Comparison of ENCODE assay signal across 22 cellular contexts in the genomic region with DNA sequence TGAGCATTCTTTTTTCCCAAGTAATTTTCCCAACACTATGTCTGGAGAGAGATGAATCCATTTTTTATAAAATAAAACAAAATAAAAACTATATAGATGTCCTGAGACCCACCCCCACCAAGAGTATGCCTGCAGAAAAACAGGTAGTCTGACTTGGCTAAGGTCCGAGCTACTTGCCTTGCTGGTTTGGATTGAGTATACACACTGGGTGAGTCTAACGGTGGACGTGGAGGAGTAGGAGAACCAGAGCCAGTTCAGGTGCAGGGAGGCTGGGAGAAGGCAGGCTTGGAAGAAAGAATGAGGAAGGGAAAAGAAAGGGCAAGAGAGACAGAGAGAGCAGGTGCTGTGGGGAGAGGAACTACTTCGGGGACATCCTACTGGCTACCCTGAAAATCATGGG. TPM values are rescaled to one million over a fixed set of nuclear protein-coding genes. Genes with fewer than 3 reads are reported as not detected.
DNase-seq lines count a peak whose midpoint lies in the region; TF ChIP-seq lines count a peak whose summit lies in the region.
"Had no signal": no experiment of that assay in that cellular context is flagged by ENCODE, and none has a peak within 500 bp of the region (broad histone marks: within the 10 kb centered on the region; RNA-seq: fewer than 3 reads in every experiment).

No MANE protein-coding gene starts in this region.

- no peak for TF ChIP-seq EP300 in esophagus muscularis mucosa (IDR thresholded peaks at IDR 0.05)

- no peaks in the 10 kb centered on the region for H3K36me3 ChIP-seq in breast epithelium
- no peaks in the 10 kb centered on the region for H3K36me3 ChIP-seq in esophagus muscularis mucosa
- no peaks in the 10 kb centered on the region for H3K36me3 ChIP-seq in brain microvascular endothelial cell (replicated peaks)
- H3K36me3 ChIP-seq: BE2C, BLaER1 had no signal

- intact Hi-C loops in breast epithelium (cut with DNase I; ENCODE audit: low total_unique reads), result no loop called here
- intact Hi-C loops in esophagus muscularis mucosa (cut with DNase I), result no loop called here

- DNase-seq in T47D (ENCODE audit: low read depth in 1 of 2, low spot score in 1 of 2), result peak; percentile 32 to 75
- no peak for DNase-seq in breast epithelium (ENCODE audit: low spot score in 2 of 2)
- DNase-seq in esophagus muscularis mucosa (ENCODE audit: extremely low spot score), result peak; percentile 62
- DNase-seq in NCI-H2081 treated with DMSO at 0.1 percent for 48 hours (lab: John Stamatoyannopoulos, UW), result no peak
- DNase-seq in brain microvascular endothelial cell, result no peak
- DNase-seq: ACHN; BE2C; C1 segment of cervical spinal cord; CD4-positive, alpha-beta memory T cell; CD4-positive, CD25-positive, alpha-beta regulatory T cell; CD8-positive, alpha-beta memory T cell; COR-L47; DMS 273 treated with DMSO at 0.1 percent for 48 hours; DMS153; DMS53; DMS79; DND-41; EL; GDM1 had no signal

- H3K4me1 ChIP-seq in breast epithelium (no peaks in the 10 kb centered on the region), esophagus muscularis mucosa (no peaks in the 10 kb centered on the region)
- H3K4me1 ChIP-seq: BE2C, BLaER1 had no signal

- no peaks in the 10 kb centered on the region for H3K9me3 ChIP-seq in breast epithelium
- no peaks in the 10 kb centered on the region for H3K9me3 ChIP-seq in esophagus muscularis mucosa
- H3K9me3 ChIP-seq: BE2C, BLaER1 had no signal

- in situ Hi-C loops in T47D (cut with HindIII; ENCODE audit: low pct_unique_long_range_greater_than_20kb, low sequenced_read_pairs) (no loop called here), brain microvascular endothelial cell (cut with HindIII; ENCODE audit: low pct_ligation_motif_present, low sequenced_read_pairs) (no loop called here)

- H3K27me3 ChIP-seq in breast epithelium (no peaks in the 10 kb centered on the region), esophagus muscularis mucosa (peaks cover 0 to 4% (median 0%) of the 10 kb centered on the region in 4 donors), brain microvascular endothelial cell (replicated peaks) (peaks cover 10% of the 10 kb centered on the region)
- H3K27me3 ChIP-seq: BE2C, BLaER1 had no signal

- H3K27ac ChIP-seq in breast epithelium (no peak overlapping the region), esophagus muscularis mucosa (replicated peaks in 1 of 4) (no peak overlapping the region), brain microvascular endothelial cell (no peak overlapping the region)
- H3K27ac ChIP-seq: 22Rv1, BLaER1 had no signal

- TF ChIP-seq POLR2A in breast epithelium (IDR thresholded peaks at IDR 0.05) (no peak), esophagus muscularis mucosa (IDR thresholded peaks at IDR 0.05; ENCODE audit: low read depth) (no peak)

- 84% methylated on average over 4 of the region's 4 CpGs for WGBS in esophagus muscularis mucosa

- TF ChIP-seq CTCF in breast epithelium (IDR thresholded peaks at IDR 0.05) (no peak), esophagus muscularis mucosa (IDR thresholded peaks at IDR 0.05) (no peak), brain microvascular endothelial cell (IDR thresholded peaks at IDR 0.05; ENCODE audit: low read depth, low read length, missing control alignments) (no peak)

- H3K4me3 ChIP-seq in breast epithelium (no peak overlapping the region), esophagus muscularis mucosa (no peak overlapping the region), brain microvascular endothelial cell (ENCODE audit: low read depth, low read length) (no peak overlapping the region)
- H3K4me3 ChIP-seq: BLaER1, GM12878 had no signal

RNA-seq across cellular contexts. Expression of a gene that starts 21.3 kb away (rescaled TPM):
- total RNA-seq in breast epithelium, result 10 to 100 TPM; 33.4 to 75.8 (median 55.1) TPM
- total RNA-seq in esophagus muscularis mucosa, result 10 to 100 TPM; 27.5 to 36.1 (median 35.7) TPM

RNA-seq across cellular contexts. Expression of a gene that starts 48.9 kb away (rescaled TPM):
- total RNA-seq in breast epithelium (10 to 100 TPM in 2 of 3 donors, 1 to 10 TPM in 1; 9.4 to 16.7 (median 16.5) TPM), esophagus muscularis mucosa (10 to 100 TPM; 12.3 to 20.2 (median 17.5) TPM)

Comparison
In these comparisons a context has a peak if more than half of its experiments do, and no peak if none do; other contexts are left out.
1. DNase-seq: peak in T47D (2 of 2) and esophagus muscularis mucosa (single experiment); none in breast epithelium (0 of 2), NCI-H2081 treated with DMSO at 0.1 percent for 48 hours (single experiment) and brain microvascular endothelial cell (single experiment).